In the genomic region with DNA sequence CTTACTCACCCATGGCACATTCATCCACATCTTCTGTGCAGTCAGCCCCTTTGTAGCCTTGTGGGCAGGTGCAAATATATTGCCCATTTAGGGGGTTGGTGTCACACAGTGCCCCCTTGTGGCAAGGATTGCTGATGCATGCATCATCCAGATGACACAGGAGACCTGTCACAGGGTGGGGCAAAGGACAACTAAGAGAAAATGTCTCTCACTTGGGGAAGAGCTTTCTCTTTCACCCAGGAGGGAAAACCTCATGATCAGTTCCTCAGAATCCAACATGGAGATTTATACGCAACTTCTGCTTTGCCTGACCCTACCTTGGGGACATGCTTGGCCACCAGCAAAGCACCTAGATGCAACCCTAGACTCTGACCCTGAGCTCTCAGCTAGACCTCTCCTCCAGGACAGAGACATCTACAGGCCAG, we compare ENCODE assay signal across 9 cellular contexts.
DNase-seq lines count a peak whose midpoint lies in the region; ATAC-seq and TF ChIP-seq lines count a peak whose summit lies in the region.
"Had no signal": no experiment of that assay in that cellular context is flagged by ENCODE, and none has a peak within 500 bp of the region (broad histone marks: within the 10 kb centered on the region; RNA-seq: fewer than 3 reads in every experiment).

No MANE protein-coding gene starts in this region.

- POLR2A ChIA-PET in T-cell (lab: Charles Lee), result no interaction called here

- no peak overlapping the region for H3K4me3 ChIP-seq in CD4-positive, CD25-positive, alpha-beta regulatory T cell (ENCODE audit: low read depth, low read length)
- no peak overlapping the region for H3K4me3 ChIP-seq in HL-60 (replicated peaks; ENCODE audit: insufficient read depth, low read length)

- ATAC-seq in CD4-positive, CD25-positive, alpha-beta regulatory T cell (ENCODE audit: low read depth in 2 of 2), result peak; percentile 88 to 90
- ATAC-seq in GM18907 (IDR thresholded peaks at IDR 0.05; ENCODE audit: unreplicated experiment) (peak; percentile 83), T-cell (replicated peaks in 1 of 4) (peak; percentile 81 to 83 (median 82)), GM21515 (IDR thresholded peaks at IDR 0.05; ENCODE audit: unreplicated experiment) (no peak)

- DNase-seq in CD4-positive, CD25-positive, alpha-beta regulatory T cell, result peak; percentile 38 to 84 (median 59)
- peak; percentile 43 to 73 for DNase-seq in HL-60 (ENCODE audit: low read depth in 1 of 2, low spot score in 1 of 2)
- DNase-seq in T-cell, result peak; percentile 37 to 77 (median 66)
- DNase-seq in activated naive CD8-positive, alpha-beta T cell treated with anti-CD3 and anti-CD28 coated beads, Interleukin-2, amount 50 U/mL, for 16 hours (ENCODE audit: low read depth, low spot score), result peak; percentile 52
- DNase-seq in iPS DF 4.7 (ENCODE audit: extremely low read depth, low spot score), result peak; percentile 41
- DNase-seq in stimulated activated CD4-positive, alpha-beta T cell treated with anti-CD3 and anti-CD28 coated beads, Interleukin-2, amount 100 ng/mL, for 4 hours (ENCODE audit: low read depth), result peak; percentile 66

- TF ChIP-seq CTCF in HL-60 (IDR thresholded peaks at IDR 0.05; ENCODE audit: insufficient read depth, low read length), result peak; percentile 88

- CTCF ChIA-PET in T-cell (lab: Charles Lee), result interaction anchor here (1.0 to 1.6 kb wide), 6 partner anchors 8 to 20 kb away, joined by 3 to 5 read pairs (median 4); no protein-coding TSS in a partner anchor

- H3K4me1 ChIP-seq in CD4-positive, CD25-positive, alpha-beta regulatory T cell (ENCODE audit: control insufficient read depth, insufficient read depth, low read length, poor library complexity, severe bottlenecking), result no peaks in the 10 kb centered on the region

- peaks cover 50% of the 10 kb centered on the region for H3K36me3 Mint-ChIP-seq in CD4-positive, CD25-positive, alpha-beta regulatory T cell
- peaks cover 61% of the 10 kb centered on the region for H3K36me3 Mint-ChIP-seq in T-cell

- no peaks in the 10 kb centered on the region for H3K27me3 ChIP-seq in CD4-positive, CD25-positive, alpha-beta regulatory T cell (ENCODE audit: control insufficient read depth, insufficient read depth, low read length)
- H3K27me3 ChIP-seq in HL-60 (ENCODE audit: insufficient read depth, poor library complexity, severe bottlenecking), result no peaks in the 10 kb centered on the region

- H3K4me3 Mint-ChIP-seq in CD4-positive, CD25-positive, alpha-beta regulatory T cell, result no peak overlapping the region
- H3K4me3 Mint-ChIP-seq in T-cell, result no peak overlapping the region
- H3K4me3 Mint-ChIP-seq: activated naive CD4-positive, alpha-beta T cell treated with anti-CD3 and anti-CD28 coated beads, Interleukin-2, amount 50 U/mL, for 24 hours had no signal

- peaks cover 4 to 14% (median 8%) of the 10 kb centered on the region in 4 donors for H3K4me1 Mint-ChIP-seq in CD4-positive, CD25-positive, alpha-beta regulatory T cell
- H3K4me1 Mint-ChIP-seq in T-cell, result peaks cover 4 to 11% (median 7%) of the 10 kb centered on the region in 3 donors

- peak overlapping the region in 2 of 3 donors; percentile 10 to 88 for H3K27ac Mint-ChIP-seq in CD4-positive, CD25-positive, alpha-beta regulatory T cell
- H3K27ac Mint-ChIP-seq in T-cell, result peak overlapping the region; percentile 8 to 53

- no peak overlapping the region for H3K27ac ChIP-seq in CD4-positive, CD25-positive, alpha-beta regulatory T cell (ENCODE audit: insufficient read depth, low read length, poor library complexity, severe bottlenecking)
- H3K27ac ChIP-seq in HL-60 (replicated peaks), result no peak overlapping the region

- peaks cover 49% of the 10 kb centered on the region for H3K36me3 ChIP-seq in CD4-positive, CD25-positive, alpha-beta regulatory T cell (ENCODE audit: control insufficient read depth, insufficient read depth, low read length)

- no peaks in the 10 kb centered on the region for H3K9me3 Mint-ChIP-seq in CD4-positive, CD25-positive, alpha-beta regulatory T cell
- H3K9me3 Mint-ChIP-seq in T-cell, result no peaks in the 10 kb centered on the region
- H3K9me3 Mint-ChIP-seq: activated naive CD4-positive, alpha-beta T cell treated with anti-CD3 and anti-CD28 coated beads, Interleukin-2, amount 50 U/mL, for 24 hours had no signal

- no peaks in the 10 kb centered on the region for H3K9me3 ChIP-seq in CD4-positive, CD25-positive, alpha-beta regulatory T cell (ENCODE audit: control insufficient read depth in 2 of 2, low read length in 2 of 2)

- H3K27me3 Mint-ChIP-seq in CD4-positive, CD25-positive, alpha-beta regulatory T cell, result no peaks in the 10 kb centered on the region
- no peaks in the 10 kb centered on the region for H3K27me3 Mint-ChIP-seq in T-cell
- H3K27me3 Mint-ChIP-seq: activated naive CD4-positive, alpha-beta T cell treated with anti-CD3 and anti-CD28 coated beads, Interleukin-2, amount 50 U/mL, for 24 hours had no signal
